ENCODE assay signal across 8 cellular contexts in the genomic region with DNA sequence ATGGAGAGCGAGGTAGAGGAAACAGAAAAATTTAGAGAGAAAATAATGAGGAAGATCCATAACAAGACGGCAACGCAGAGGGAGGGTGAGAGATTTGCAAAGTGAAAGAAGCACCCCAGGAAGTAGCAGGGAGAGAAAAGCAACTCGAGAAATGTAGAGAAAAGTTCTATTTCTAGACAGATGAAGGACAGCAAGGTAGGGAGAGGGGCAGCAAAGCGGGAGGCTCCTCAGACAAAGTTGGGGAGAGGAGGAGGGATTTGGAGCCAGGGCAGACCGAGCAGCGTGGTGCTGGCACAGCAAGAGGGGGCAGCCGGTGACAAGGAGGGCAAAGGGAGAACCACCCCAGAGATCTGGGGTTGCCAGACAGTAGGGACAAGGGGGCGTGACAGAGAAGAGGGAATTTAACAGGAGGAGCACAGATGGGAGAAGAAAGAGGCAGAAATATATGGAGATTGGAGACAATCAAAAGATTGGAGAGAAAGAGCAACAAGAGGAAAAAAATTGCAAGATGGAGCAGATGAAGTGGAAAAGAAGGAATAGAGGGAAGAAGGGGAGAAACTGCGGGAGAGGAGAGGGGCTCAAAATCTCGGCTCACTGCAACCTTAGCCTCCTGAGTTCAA. TPM values are rescaled to one million over a fixed set of nuclear protein-coding genes. Genes with fewer than 3 reads are reported as not detected.
DNase-seq lines count a peak whose midpoint lies in the region; ATAC-seq, FAIRE-seq and TF ChIP-seq lines count a peak whose summit lies in the region.

No MANE protein-coding gene starts in this region.

- no peak for FAIRE-seq in astrocyte (lab: Jason Lieb, UNC)

- H3K4me3 ChIP-seq in astrocyte (ENCODE audit: insufficient read depth, low read depth, low read length) = peak overlapping the region; percentile 96

- H3K9me3 ChIP-seq in astrocyte (ENCODE audit: insufficient read depth, low read depth, low read length) = peaks cover 5% of the 10 kb centered on the region

- H3K9me3 Mint-ChIP-seq in astrocyte (ENCODE audit: unreplicated experiment) (peaks cover 10% of the 10 kb centered on the region), immature natural killer cell (no peaks in the 10 kb centered on the region)
- H3K9me3 Mint-ChIP-seq in stimulated activated naive B cell treated with anti-CD40 and anti-IgM and Interleukin-4, amounts not matched to agents 10 μg/mL and 1 μg/mL and 100 μg/mL, for 72 hours = peaks cover 12 to 14% of the 10 kb centered on the region in 2 donors

- H3K27me3 Mint-ChIP-seq in astrocyte (ENCODE audit: low read depth, unreplicated experiment) (no peaks in the 10 kb centered on the region), immature natural killer cell (ENCODE audit: low read depth in 3 of 3) (peaks cover 0 to 7% (median 3%) of the 10 kb centered on the region in 3 donors)
- H3K27me3 Mint-ChIP-seq in stimulated activated naive B cell treated with anti-CD40 and anti-IgM and Interleukin-4, amounts not matched to agents 10 μg/mL and 1 μg/mL and 100 μg/mL, for 72 hours = no peaks in the 10 kb centered on the region

- peak; percentile 3 to 4 for DNase-seq in activated CD4-positive, alpha-beta T cell treated with anti-CD3 and anti-CD28 coated beads for 4 hours
- no peak for DNase-seq in activated CD4-positive, alpha-beta T cell treated with anti-CD3 and anti-CD28 coated beads, Interleukin-2, amount 50 U/mL, for 4 hours
- DNase-seq in MV-4-11 (lab: John Stamatoyannopoulos, UW) (peak; percentile 44), astrocyte (ENCODE audit: low read depth) (no peak), immature natural killer cell (peak; percentile 12 to 26 (median 20)), NCI-H2081 treated with DMSO at 0.1 percent for 48 hours (lab: John Stamatoyannopoulos, UW) (no peak), T1000 (lab: John Stamatoyannopoulos, UW) (no peak)
- no peak for DNase-seq in stimulated activated naive B cell treated with anti-CD40 and anti-IgM and Interleukin-4, amounts not matched to agents 10 μg/mL and 1 μg/mL and 100 μg/mL, for 72 hours

- H3K4me1 ChIP-seq in astrocyte (ENCODE audit: insufficient read depth, low read length) = no peaks in the 10 kb centered on the region

- no peaks in the 10 kb centered on the region for H3K36me3 ChIP-seq in astrocyte (ENCODE audit: insufficient read depth, low read length)

- TF ChIP-seq CTCF in astrocyte (IDR thresholded peaks at IDR 0.05; ENCODE audit: insufficient read depth, low read depth, low read length) = no peak

- H2AFZ ChIP-seq in astrocyte (ENCODE audit: low read depth, low read length) = peak overlapping the region; percentile 90

- peaks cover 17% of the 10 kb centered on the region for H4K20me1 ChIP-seq in astrocyte (ENCODE audit: insufficient read depth, low read length)

- peak; percentile 5 for ATAC-seq in stimulated activated naive B cell treated with anti-CD40 and anti-IgM and Interleukin-4, amounts not matched to agents 10 μg/mL and 1 μg/mL and 100 μg/mL, for 72 hours (replicated peaks)

- H3K4me2 ChIP-seq in astrocyte (ENCODE audit: low read length) = peak overlapping the region; percentile 91

- no peaks in the 10 kb centered on the region for H3K27me3 ChIP-seq in astrocyte (ENCODE audit: insufficient read depth, low read length)

- peak overlapping the region; percentile 100 for H3K9ac ChIP-seq in astrocyte (ENCODE audit: low read length)

- H3K27ac Mint-ChIP-seq in astrocyte (ENCODE audit: unreplicated experiment) (peak overlapping the region; percentile 99), immature natural killer cell (peak overlapping the region; percentile 92 to 98 (median 96))
- peak overlapping the region; percentile 97 for H3K27ac Mint-ChIP-seq in stimulated activated naive B cell treated with anti-CD40 and anti-IgM and Interleukin-4, amounts not matched to agents 10 μg/mL and 1 μg/mL and 100 μg/mL, for 72 hours

- H3K79me2 ChIP-seq in astrocyte (ENCODE audit: insufficient read depth, low read length) = peaks cover 57% of the 10 kb centered on the region

- peak overlapping the region; percentile 98 for H3K27ac ChIP-seq in astrocyte (ENCODE audit: low read depth, low read length)

- H3K4me1 Mint-ChIP-seq in astrocyte (ENCODE audit: low read depth, unreplicated experiment) = peaks cover 14% of the 10 kb centered on the region
- peaks cover 45 to 56% of the 10 kb centered on the region in 2 donors for H3K4me1 Mint-ChIP-seq in immature natural killer cell
- H3K4me1 Mint-ChIP-seq in stimulated activated naive B cell treated with anti-CD40 and anti-IgM and Interleukin-4, amounts not matched to agents 10 μg/mL and 1 μg/mL and 100 μg/mL, for 72 hours = peaks cover 27 to 53% of the 10 kb centered on the region in 2 donors

- H3K4me3 Mint-ChIP-seq in astrocyte (ENCODE audit: unreplicated experiment) (peak overlapping the region; percentile 95), immature natural killer cell (peak overlapping the region; percentile 92 to 98 (median 93))
- peak overlapping the region; percentile 95 to 97 for H3K4me3 Mint-ChIP-seq in stimulated activated naive B cell treated with anti-CD40 and anti-IgM and Interleukin-4, amounts not matched to agents 10 μg/mL and 1 μg/mL and 100 μg/mL, for 72 hours

- peaks cover 16% of the 10 kb centered on the region for H3K36me3 Mint-ChIP-seq in astrocyte (ENCODE audit: low read depth, unreplicated experiment)
- H3K36me3 Mint-ChIP-seq in immature natural killer cell = peaks cover 14 to 17% (median 17%) of the 10 kb centered on the region in 3 donors
- H3K36me3 Mint-ChIP-seq in stimulated activated naive B cell treated with anti-CD40 and anti-IgM and Interleukin-4, amounts not matched to agents 10 μg/mL and 1 μg/mL and 100 μg/mL, for 72 hours = peaks cover 31 to 44% of the 10 kb centered on the region in 2 donors

RNA-seq across cellular contexts. Expression of a gene that starts 1.0 kb away (rescaled TPM):
- total RNA-seq in astrocyte = 13.2 and 16.5 TPM in 2 replicates
- polyA plus RNA-seq in immature natural killer cell = 10 to 100 TPM; 25.6 to 47.8 (median 32.4) TPM

RNA-seq across cellular contexts. Expression of a gene that starts 26.6 kb away (rescaled TPM):
- total RNA-seq in astrocyte = 8.8 and 12.6 TPM in 2 replicates
- polyA plus RNA-seq in immature natural killer cell = 10 to 100 TPM; 12.4 to 22.4 (median 22.0) TPM

Comparison
In these comparisons a context has a peak if more than half of its experiments do, and no peak if none do; other contexts are left out.
1. DNase-seq: peak in activated CD4-positive, alpha-beta T cell treated with anti-CD3 and anti-CD28 coated beads for 4 hours (2 of 2), MV-4-11 (single experiment) and immature natural killer cell (3 of 3); none in activated CD4-positive, alpha-beta T cell treated with anti-CD3 and anti-CD28 coated beads, Interleukin-2, amount 50 U/mL, for 4 hours (0 of 2), astrocyte (single experiment), stimulated activated naive B cell treated with anti-CD40 and anti-IgM and Interleukin-4, amounts not matched to agents 10 μg/mL and 1 μg/mL and 100 μg/mL, for 72 hours (single experiment), NCI-H2081 treated with DMSO at 0.1 percent for 48 hours (single experiment) and T1000 (single experiment).
2. Peak in every context shown above with its lines, with median percentiles within 50 percentile points of each other: H3K27ac Mint-ChIP-seq and H3K4me3 Mint-ChIP-seq.